ENCODE assay signal across 8 cellular contexts in genomic region chr2:97697252-97698235, GRCh38. TPM values are rescaled to one million over a fixed set of nuclear protein-coding genes. Genes with fewer than 3 reads are reported as not detected.
DNase-seq lines count a peak whose midpoint lies in the region; ATAC-seq, FAIRE-seq and TF ChIP-seq lines count a peak whose summit lies in the region.

No MANE protein-coding gene starts in this region.

- no peaks in the 10 kb centered on the region for H3K9me3 ChIP-seq in lung (ENCODE audit: control insufficient read depth in 2 of 2, insufficient read depth in 1 of 2, low read length in 1 of 2)

- WGBS in lung, 2 donors, result 28 to 29% methylated on average over 14 of the region's 14 CpGs

- peak; percentile 63 for ATAC-seq in GM18511 (IDR thresholded peaks at IDR 0.05; ENCODE audit: unreplicated experiment)
- ATAC-seq in activated CD8-positive, alpha-beta T cell treated with anti-CD3 and anti-CD28 coated beads, Interleukin-2, amount 10 ng/mL, durations not matched to agents 7 days and 5 days, result peak; percentile 93
- peak; percentile 92 for ATAC-seq in lung (ENCODE audit: insufficient read depth, low FRiP score)

- H3K27ac ChIP-seq in 22Rv1 (no peak overlapping the region), lung (ENCODE audit: low read depth in 1 of 2, low read length in 1 of 2) (no peak overlapping the region)

- peaks cover 13% of the 10 kb centered on the region for H3K4me1 Mint-ChIP-seq in activated CD8-positive, alpha-beta T cell treated with anti-CD3 and anti-CD28 coated beads, Interleukin-2, amount 10 ng/mL, durations not matched to agents 7 days and 5 days (ENCODE audit: low read depth)

- peak; percentile 80 for FAIRE-seq in HTR-8/SVneo (lab: Jason Lieb, UNC)

- H3K4me3 ChIP-seq in lung, result no peak overlapping the region

- H3K27ac Mint-ChIP-seq in activated CD8-positive, alpha-beta T cell treated with anti-CD3 and anti-CD28 coated beads, Interleukin-2, amount 10 ng/mL, durations not matched to agents 7 days and 5 days, result no peak overlapping the region

- H3K4me1 ChIP-seq in lung (ENCODE audit: control insufficient read depth in 2 of 2, insufficient read depth in 2 of 2, low read length in 2 of 2), result no peaks in the 10 kb centered on the region

- peaks cover 2% of the 10 kb centered on the region for H3K27me3 Mint-ChIP-seq in activated CD8-positive, alpha-beta T cell treated with anti-CD3 and anti-CD28 coated beads, Interleukin-2, amount 10 ng/mL, durations not matched to agents 7 days and 5 days (ENCODE audit: low read depth)

- H3K4me3 Mint-ChIP-seq in activated CD8-positive, alpha-beta T cell treated with anti-CD3 and anti-CD28 coated beads, Interleukin-2, amount 10 ng/mL, durations not matched to agents 7 days and 5 days, result peak overlapping the region; percentile 10

- peak; percentile 93 for DNase-seq in HTR-8/SVneo (ENCODE audit: insufficient read length, low spot score)
- peak; percentile 71 for DNase-seq in NK-92 treated with Interleukin-12 subunit alpha and Interleukin-12 subunit beta, amount 100 ng/mL, for 24 hours (lab: John Stamatoyannopoulos, UW)
- DNase-seq in activated CD8-positive, alpha-beta T cell treated with anti-CD3 and anti-CD28 coated beads, Interleukin-2, amount 10 ng/mL, durations not matched to agents 7 days and 5 days, result peak; percentile 96
- peak; percentile 89 for DNase-seq in ecto neural progenitor cell (ENCODE audit: low spot score)
- peak; percentile 92 for DNase-seq in lung (ENCODE audit: low spot score)
- peak; percentile 94 for DNase-seq in stimulated activated CD8-positive, alpha-beta memory T cell treated with anti-CD3 and anti-CD28 coated beads, Interleukin-12 subunit alpha, Interleukin-12 subunit beta, amount 100 ng/mL, for 1 hour (ENCODE audit: low read depth)

- H3K36me3 ChIP-seq in lung (ENCODE audit: control insufficient read depth in 2 of 2, insufficient read depth in 2 of 2, low read length in 2 of 2), result no peaks in the 10 kb centered on the region

- H3K36me3 Mint-ChIP-seq in activated CD8-positive, alpha-beta T cell treated with anti-CD3 and anti-CD28 coated beads, Interleukin-2, amount 10 ng/mL, durations not matched to agents 7 days and 5 days (ENCODE audit: low read depth), result no peaks in the 10 kb centered on the region

- POLR2A ChIA-PET in activated CD8-positive, alpha-beta T cell treated with anti-CD3 and anti-CD28 coated beads, Interleukin-2, amount 10 ng/mL, durations not matched to agents 7 days and 5 days (lab: Charles Lee), result interaction anchor here (0.7 to 3.3 kb wide), 5 partner anchors 34 to 1546 kb away, joined by 3 to 20 read pairs (median 7); partner anchors contain the start of genes ACTR1B and COX5B

- no peaks in the 10 kb centered on the region for H3K9me3 Mint-ChIP-seq in activated CD8-positive, alpha-beta T cell treated with anti-CD3 and anti-CD28 coated beads, Interleukin-2, amount 10 ng/mL, durations not matched to agents 7 days and 5 days (ENCODE audit: insufficient read depth)

- no peaks in the 10 kb centered on the region for H3K27me3 ChIP-seq in lung (ENCODE audit: control insufficient read depth, insufficient read depth)

- CTCF ChIA-PET in activated CD8-positive, alpha-beta T cell treated with anti-CD3 and anti-CD28 coated beads, Interleukin-2, amount 10 ng/mL, durations not matched to agents 7 days and 5 days (lab: Charles Lee), result interaction anchor here (0.7 to 7.5 kb wide), 28 partner anchors 9 to 1634 kb away, joined by 3 to 176 read pairs (median 6); partner anchors contain the start of genes ACTR1B, ANKRD36B, COX5B and ZAP70

- TF ChIP-seq CTCF in 22Rv1 (IDR thresholded peaks at IDR 0.05) (peak; percentile 94), lung (IDR thresholded peaks at IDR 0.05; ENCODE audit: control extremely low read depth, extremely low read depth) (peak; percentile 96)

RNA-seq across cellular contexts. Expression of gene ZAP70, which starts 15.8 kb away (rescaled TPM):
- total RNA-seq in activated CD8-positive, alpha-beta T cell treated with anti-CD3 and anti-CD28 coated beads, Interleukin-2, amount 10 ng/mL, durations not matched to agents 7 days and 5 days, result 100 to 1,000 TPM; 268 to 297 TPM
- total RNA-seq in lung, result 1 to 10 TPM; 5.1 to 5.6 TPM
- 1 to 10 TPM; 5.4 to 8.3 TPM for polyA plus RNA-seq in lung

RNA-seq across cellular contexts. Expression of gene C2orf92, which starts 28.0 kb away (rescaled TPM):
- total RNA-seq in activated CD8-positive, alpha-beta T cell treated with anti-CD3 and anti-CD28 coated beads, Interleukin-2, amount 10 ng/mL, durations not matched to agents 7 days and 5 days, result 1 to 10 TPM; 4.0 to 5.5 TPM
- total RNA-seq in lung, result 10 to 100 TPM; 12.1 to 19.0 TPM
- polyA plus RNA-seq in lung, result 10 to 100 TPM in 1 of 2 donors, 1 to 10 TPM in 1; 1.8 to 16.4 TPM

RNA-seq across cellular contexts. Expression of gene ACTR1B, which starts 33.7 kb away (rescaled TPM):
- 10 to 100 TPM; 73.2 to 74.3 TPM for total RNA-seq in activated CD8-positive, alpha-beta T cell treated with anti-CD3 and anti-CD28 coated beads, Interleukin-2, amount 10 ng/mL, durations not matched to agents 7 days and 5 days
- total RNA-seq in lung, result 10 to 100 TPM; 36.4 to 80.0 TPM
- polyA plus RNA-seq in lung, result 10 to 100 TPM; 60.9 to 62.9 TPM

RNA-seq across cellular contexts. Expression of gene COX5B, which starts 51.7 kb away (rescaled TPM):
- total RNA-seq in activated CD8-positive, alpha-beta T cell treated with anti-CD3 and anti-CD28 coated beads, Interleukin-2, amount 10 ng/mL, durations not matched to agents 7 days and 5 days, result 100 to 1,000 TPM; 215 to 216 TPM
- total RNA-seq in lung, result 100 to 1,000 TPM; 104 to 215 TPM
- polyA plus RNA-seq in lung, result 100 to 1,000 TPM; 250 to 593 TPM

Comparison
In these comparisons a context has a peak if more than half of its experiments do, and no peak if none do; other contexts are left out.
1. RNA of gene ZAP70, which starts 15.8 kb away (total RNA-seq): 268 to 297 TPM in activated CD8-positive, alpha-beta T cell treated with anti-CD3 and anti-CD28 coated beads, Interleukin-2, amount 10 ng/mL, durations not matched to agents 7 days and 5 days; 5.1 to 5.6 TPM in lung; every median in the first group is over 10 times any median in the second.
2. Peak in every context shown above with its lines, with median percentiles within 50 percentile points of each other: ATAC-seq and DNase-seq.